12 cellular contexts compared by ENCODE assay signal in the genomic region with DNA sequence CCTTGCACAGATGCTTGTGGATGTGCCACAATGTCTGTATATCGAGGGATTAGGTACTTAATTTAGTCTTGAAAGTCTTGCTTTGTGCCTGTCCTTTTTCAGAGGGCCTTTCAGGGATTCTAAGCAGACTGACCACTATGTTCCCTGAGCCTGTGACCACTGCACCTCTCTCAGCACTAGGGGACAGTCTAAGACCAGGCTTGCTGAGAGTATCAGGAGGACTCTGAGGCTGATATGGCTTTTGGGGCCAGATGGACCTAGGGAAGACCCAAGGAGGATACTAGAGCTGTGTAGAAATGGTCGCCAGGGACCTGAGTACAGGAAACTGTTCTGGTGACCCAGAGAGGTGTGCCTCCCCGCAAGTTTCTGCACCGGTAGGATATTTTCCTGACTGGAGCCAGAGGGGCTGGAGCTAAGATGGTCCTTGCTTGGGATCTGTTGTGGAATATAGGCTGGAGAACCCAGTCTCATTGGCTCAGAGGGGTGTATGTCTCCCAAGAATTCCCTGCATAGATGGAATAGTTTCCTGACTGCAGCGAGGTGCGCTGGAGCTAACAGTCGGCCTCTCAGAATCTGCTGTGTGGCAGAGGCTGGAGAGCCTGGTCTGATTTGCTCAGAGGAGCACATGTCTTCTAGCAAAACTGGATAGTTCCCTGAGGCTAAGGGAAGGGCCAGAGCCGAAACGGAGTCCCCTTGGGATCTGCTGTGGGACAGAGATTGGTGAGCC.
DNase-seq lines count a peak whose midpoint lies in the region; ATAC-seq and TF ChIP-seq lines count a peak whose summit lies in the region.
"Had no signal": no experiment of that assay in that cellular context is flagged by ENCODE, and none has a peak within 500 bp of the region (broad histone marks: within the 10 kb centered on the region; RNA-seq: fewer than 3 reads in every experiment).

No MANE protein-coding gene starts in this region.

- H3K27me3 ChIP-seq in Karpas-422 (ENCODE audit: low read length) (no peaks in the 10 kb centered on the region), brain microvascular endothelial cell (replicated peaks) (no peaks in the 10 kb centered on the region)
- H3K27me3 ChIP-seq in CD4-positive, alpha-beta memory T cell (ENCODE audit: insufficient read depth, low read length): no peaks in the 10 kb centered on the region

- no peak overlapping the region for H3K4me2 ChIP-seq in Karpas-422 (ENCODE audit: low read depth, low read length, poor library complexity, severe bottlenecking)

- peak; percentile 72 for DNase-seq in ELR (ENCODE audit: low read depth)
- peak; percentile 61 for DNase-seq in Karpas-422
- DNase-seq in brain microvascular endothelial cell: peak; percentile 68
- peak; percentile 63 for DNase-seq in myocyte (ENCODE audit: low read depth)
- no peak for DNase-seq in CD4-positive, alpha-beta memory T cell
- no peak for DNase-seq in T1000 (lab: John Stamatoyannopoulos, UW)
- DNase-seq in NCI-H128 (lab: John Stamatoyannopoulos, UW; ENCODE audit: unreplicated experiment): no peak
- DNase-seq: activated naive CD8-positive, alpha-beta T cell treated with anti-CD3 and anti-CD28 coated beads, Interleukin-2, amount 10 ng/mL, durations not matched to agents 7 days and 5 days; natural killer cell; NCI-H446 treated with DMSO at 0.1 percent for 48 hours had no signal

- H3K27ac ChIP-seq in Karpas-422 (ENCODE audit: low read length) (no peak overlapping the region), brain microvascular endothelial cell (no peak overlapping the region)
- H3K27ac ChIP-seq in CD4-positive, alpha-beta memory T cell (ENCODE audit: low read depth, low read length): no peak overlapping the region

- in situ Hi-C loops in brain microvascular endothelial cell (cut with HindIII; ENCODE audit: low pct_ligation_motif_present, low sequenced_read_pairs): no loop called here

- no peak overlapping the region for H3K4me3 Mint-ChIP-seq in CD4-positive, alpha-beta memory T cell
- H3K4me3 Mint-ChIP-seq: activated naive CD8-positive, alpha-beta T cell treated with anti-CD3 and anti-CD28 coated beads, Interleukin-2, amount 10 ng/mL, durations not matched to agents 7 days and 5 days; natural killer cell; stimulated activated naive CD8-positive, alpha-beta T cell treated with anti-CD3 and anti-CD28 coated beads, Interleukin-15, Interleukin-2, amounts not matched to agents 100 ng/mL and 50 ng/mL, for 24 hours had no signal

- no peaks in the 10 kb centered on the region for H3K4me1 Mint-ChIP-seq in CD4-positive, alpha-beta memory T cell
- H3K4me1 Mint-ChIP-seq: activated naive CD8-positive, alpha-beta T cell treated with anti-CD3 and anti-CD28 coated beads, Interleukin-2, amount 10 ng/mL, durations not matched to agents 7 days and 5 days; natural killer cell had no signal

- no peaks in the 10 kb centered on the region for H3K4me1 ChIP-seq in Karpas-422 (ENCODE audit: low read length)
- H3K4me1 ChIP-seq in CD4-positive, alpha-beta memory T cell (ENCODE audit: insufficient read depth, low read length): no peaks in the 10 kb centered on the region

- H4K20me1 ChIP-seq in Karpas-422 (ENCODE audit: insufficient read depth, low read depth, low read length): no peaks in the 10 kb centered on the region

- H3K27ac Mint-ChIP-seq in CD4-positive, alpha-beta memory T cell: peak overlapping the region in 1 of 7 donors; percentile 18
- H3K27ac Mint-ChIP-seq: activated naive CD8-positive, alpha-beta T cell treated with anti-CD3 and anti-CD28 coated beads, Interleukin-2, amount 10 ng/mL, durations not matched to agents 7 days and 5 days; natural killer cell; stimulated activated naive CD8-positive, alpha-beta T cell treated with anti-CD3 and anti-CD28 coated beads, Interleukin-15, Interleukin-2, amounts not matched to agents 100 ng/mL and 50 ng/mL, for 24 hours had no signal

- no peaks in the 10 kb centered on the region for H3K36me3 Mint-ChIP-seq in CD4-positive, alpha-beta memory T cell
- H3K36me3 Mint-ChIP-seq: activated naive CD8-positive, alpha-beta T cell treated with anti-CD3 and anti-CD28 coated beads, Interleukin-2, amount 10 ng/mL, durations not matched to agents 7 days and 5 days; natural killer cell had no signal

- no peaks in the 10 kb centered on the region for H3K36me3 ChIP-seq in Karpas-422 (ENCODE audit: insufficient read depth, low read length)
- no peaks in the 10 kb centered on the region for H3K36me3 ChIP-seq in brain microvascular endothelial cell (replicated peaks)
- H3K36me3 ChIP-seq in CD4-positive, alpha-beta memory T cell (ENCODE audit: insufficient read depth, low read length): no peaks in the 10 kb centered on the region

- no peaks in the 10 kb centered on the region for H3K9me2 ChIP-seq in Karpas-422 (replicated peaks; ENCODE audit: insufficient read depth, low read length)

- H2AFZ ChIP-seq in Karpas-422 (ENCODE audit: low read length): no peak overlapping the region

- no peak overlapping the region for H3K9ac ChIP-seq in Karpas-422 (ENCODE audit: low read length)

- ATAC-seq in GM18909 (IDR thresholded peaks at IDR 0.05; ENCODE audit: poor library complexity, unreplicated experiment): no peak

- intact Hi-C loops in CD4-positive, alpha-beta memory T cell (cut with micrococcal nuclease): no loop called here

- POLR2A ChIA-PET in CD4-positive, alpha-beta memory T cell (lab: Charles Lee; ENCODE audit: partially characterized antibody): no interaction called here

- no peaks in the 10 kb centered on the region for H3K9me3 ChIP-seq in Karpas-422 (ENCODE audit: low read length)
- H3K9me3 ChIP-seq in CD4-positive, alpha-beta memory T cell (ENCODE audit: control insufficient read depth in 1 of 2, low read length in 2 of 2): no peaks in the 10 kb centered on the region

- H3K9me3 Mint-ChIP-seq in CD4-positive, alpha-beta memory T cell: peaks cover 0 to 2% (median 0%) of the 10 kb centered on the region in 8 donors
- H3K9me3 Mint-ChIP-seq: activated naive CD8-positive, alpha-beta T cell treated with anti-CD3 and anti-CD28 coated beads, Interleukin-2, amount 10 ng/mL, durations not matched to agents 7 days and 5 days; stimulated activated naive CD8-positive, alpha-beta T cell treated with anti-CD3 and anti-CD28 coated beads, Interleukin-15, Interleukin-2, amounts not matched to agents 100 ng/mL and 50 ng/mL, for 24 hours had no signal

- peak; percentile 98 for TF ChIP-seq CTCF in brain microvascular endothelial cell (IDR thresholded peaks at IDR 0.05; ENCODE audit: low read depth, low read length, missing control alignments)

- peaks cover 0 to 2% of the 10 kb centered on the region in 2 donors for H3K27me3 Mint-ChIP-seq in CD4-positive, alpha-beta memory T cell
- H3K27me3 Mint-ChIP-seq: activated naive CD8-positive, alpha-beta T cell treated with anti-CD3 and anti-CD28 coated beads, Interleukin-2, amount 10 ng/mL, durations not matched to agents 7 days and 5 days; stimulated activated naive CD8-positive, alpha-beta T cell treated with anti-CD3 and anti-CD28 coated beads, Interleukin-15, Interleukin-2, amounts not matched to agents 100 ng/mL and 50 ng/mL, for 24 hours had no signal

- CTCF ChIA-PET in CD4-positive, alpha-beta memory T cell (lab: Charles Lee; ENCODE audit: partially characterized antibody): no interaction called here

- no peak overlapping the region for H3K4me3 ChIP-seq in Karpas-422 (ENCODE audit: low read length)
- no peak overlapping the region for H3K4me3 ChIP-seq in brain microvascular endothelial cell (ENCODE audit: low read depth, low read length)
- no peak overlapping the region for H3K4me3 ChIP-seq in CD4-positive, alpha-beta memory T cell (ENCODE audit: low read length in 2 of 2)

- no peaks in the 10 kb centered on the region for H3K79me2 ChIP-seq in Karpas-422 (ENCODE audit: low read length)

Comparison
In these comparisons a context has a peak if more than half of its experiments do, and no peak if none do; other contexts are left out.
1. DNase-seq: peak in ELR (single experiment), Karpas-422 (single experiment), brain microvascular endothelial cell (single experiment) and myocyte (single experiment); none in CD4-positive, alpha-beta memory T cell (0 of 5), T1000 (single experiment) and NCI-H128 (single experiment).